12 cellular contexts compared by ENCODE assay signal in the genomic region with DNA sequence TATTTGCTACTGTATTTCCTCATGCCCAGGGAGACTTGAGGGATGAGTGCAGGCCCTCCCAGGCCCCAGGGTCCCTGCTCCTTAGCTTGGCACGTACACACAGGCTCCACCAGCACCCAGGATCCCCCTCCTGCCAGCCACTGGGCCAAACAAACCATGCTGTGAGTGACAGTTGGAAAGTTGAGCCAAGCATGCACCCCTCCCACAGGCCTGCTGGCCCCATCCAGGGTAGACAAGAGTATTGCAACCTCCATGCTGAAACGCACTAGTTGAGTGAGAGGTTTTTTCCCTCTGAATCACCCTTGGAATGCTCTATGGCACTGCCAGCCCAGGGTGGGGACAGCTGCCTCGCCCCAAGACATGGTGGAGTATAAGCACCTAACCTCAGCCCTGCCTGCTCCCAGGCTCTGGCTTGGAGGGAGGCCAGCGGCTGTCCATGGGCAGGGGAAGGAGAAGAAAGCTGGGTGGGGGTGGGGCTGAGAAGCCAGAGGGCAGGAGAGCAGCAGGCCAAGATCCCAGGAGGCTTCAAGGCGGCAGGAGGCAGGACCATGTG. TPM values are rescaled to one million over a fixed set of nuclear protein-coding genes. Genes with fewer than 3 reads are reported as not detected.
A peak's percentile ranks its signal among the peaks of the same experiment; 100 is the strongest.
DNase-seq lines count a peak whose midpoint lies in the region; ATAC-seq and TF ChIP-seq lines count a peak whose summit lies in the region.
"Had no signal": no experiment of that assay in that cellular context is flagged by ENCODE, and none has a peak within 500 bp of the region (broad histone marks: within the 10 kb centered on the region; RNA-seq: fewer than 3 reads in every experiment).

No MANE protein-coding gene starts in this region.

- no peak overlapping the region for H3K4me2 ChIP-seq in H9 (ENCODE audit: insufficient read depth, insufficient read length, low read length)

- H3K79me2 ChIP-seq in H9 (ENCODE audit: insufficient read depth, low read length), result no peaks in the 10 kb centered on the region

- peak; percentile 67 for DNase-seq in AG08395 (ENCODE audit: low spot score)
- DNase-seq in NCI-H226, result peak; percentile 99
- DNase-seq in epithelial cell of proximal tubule (ENCODE audit: low read depth), result peak; percentile 27
- peak; percentile 98 for DNase-seq in myocyte (ENCODE audit: low read depth)
- DNase-seq in H9, result no peak
- DNase-seq in NCI-H526 (lab: John Stamatoyannopoulos, UW), result no peak
- DNase-seq: activated effector memory CD4-positive, alpha-beta T cell treated with Interleukin-2 at 50 U/mL for 16 hours; NCI-H1105; testis had no signal

- H3K36me3 Mint-ChIP-seq in H9 (ENCODE audit: insufficient read depth in 1 of 3, low read depth in 3 of 3), result peaks cover 0 to 6% (median 5%) of the 10 kb centered on the region in 3 experiments; a peak in 2 of 7 replicates

- H3K4ac ChIP-seq in H9 (ENCODE audit: low read depth, low read length), result no peak overlapping the region

- ATAC-seq in HG03039 (IDR thresholded peaks at IDR 0.05; ENCODE audit: unreplicated experiment) (no peak), HG02610 (IDR thresholded peaks at IDR 0.05; ENCODE audit: unreplicated experiment) (no peak)

- peak; percentile 9 for TF ChIP-seq CTCF in epithelial cell of proximal tubule (conservative IDR thresholded peaks at IDR 0.05; ENCODE audit: low read depth, low read length)
- no peak for TF ChIP-seq CTCF in H9 (conservative IDR thresholded peaks at IDR 0.05)

- no peak overlapping the region for H3K27ac Mint-ChIP-seq in H9

- peaks cover 2% of the 10 kb centered on the region; the same call in 1 of the 2 replicates for H3K4me1 ChIP-seq in H9 (ENCODE audit: insufficient read depth, low read length)

- peaks cover 5 to 6% of the 10 kb centered on the region in 2 experiments for H3K4me1 Mint-ChIP-seq in H9
- H3K4me1 Mint-ChIP-seq: neural crest cell had no signal

- no peak overlapping the region for H3K23ac ChIP-seq in H9 (ENCODE audit: insufficient read length, low read depth, low read length)

- no peak overlapping the region for H2BK120ac ChIP-seq in H9 (ENCODE audit: low read depth, low read length, poor library complexity, severe bottlenecking)

- no peaks in the 10 kb centered on the region for H3K79me1 ChIP-seq in H9 (ENCODE audit: insufficient read depth, low read depth, low read length, poor library complexity, severe bottlenecking)

- H2BK15ac ChIP-seq in H9 (ENCODE audit: low read depth, low read length), result no peak overlapping the region

- no peak overlapping the region for H3K14ac ChIP-seq in H9 (ENCODE audit: insufficient read depth, low read length)

- no peak overlapping the region for H3K9ac ChIP-seq in H9 (ENCODE audit: extremely low read depth, insufficient read length, low read length)

- H3K27ac ChIP-seq in H9 (ENCODE audit: insufficient read length, low read depth, low read length), result no peak overlapping the region
- H3K27ac ChIP-seq: testis had no signal

- H3K9me3 ChIP-seq in H9 (ENCODE audit: control insufficient read depth, low read depth, low read length), result no peaks in the 10 kb centered on the region
- H3K9me3 ChIP-seq: testis had no signal

- H2AK5ac ChIP-seq in H9 (ENCODE audit: insufficient read length, low read length), result no peak overlapping the region

- no peak overlapping the region for H3K18ac ChIP-seq in H9 (ENCODE audit: insufficient read length, low read depth, low read length)

- H3K4me3 Mint-ChIP-seq in H9, result no peak overlapping the region
- H3K4me3 Mint-ChIP-seq: neural crest cell had no signal

- no peak overlapping the region for H4K8ac ChIP-seq in H9 (replicated peaks; ENCODE audit: insufficient read length, low read depth, low read length)

- H3K27me3 ChIP-seq in H9 (ENCODE audit: insufficient read depth, low read length), result no peaks in the 10 kb centered on the region
- H3K27me3 ChIP-seq: testis had no signal

- no peak overlapping the region for H3T11ph ChIP-seq in H9 (ENCODE audit: low read length)

- no peak overlapping the region for H4K5ac ChIP-seq in H9 (ENCODE audit: insufficient read length, low read depth, low read length)

- no peak overlapping the region for H3K56ac ChIP-seq in H9 (ENCODE audit: insufficient read length, low read depth, low read length)

- no peak overlapping the region for H2BK5ac ChIP-seq in H9 (ENCODE audit: insufficient read length, low read length)

- H4K20me1 ChIP-seq in H9 (ENCODE audit: control insufficient read depth, insufficient read depth, insufficient read length), result no peaks in the 10 kb centered on the region

- H3K9me3 Mint-ChIP-seq in H9, result peaks cover 2 to 4% of the 10 kb centered on the region in 2 experiments; a peak in 4 of 5 replicates
- H3K9me3 Mint-ChIP-seq: neural crest cell had no signal

- H4K91ac ChIP-seq in H9 (ENCODE audit: insufficient read length, low read depth, low read length), result no peak overlapping the region

- H2BK12ac ChIP-seq in H9 (ENCODE audit: insufficient read length, low read depth, low read length), result no peak overlapping the region

- peaks cover 9% of the 10 kb centered on the region for H3K27me3 Mint-ChIP-seq in H9 (ENCODE audit: low read depth)

- no CpG with 5 or more reads among the region's 5 CpGs for WGBS in H9 (ENCODE audit: extremely low coverage, insufficient read length, low lambda C conversion rate)

- H3K4me3 ChIP-seq in epithelial cell of proximal tubule (ENCODE audit: low read depth, low read length), result no peak overlapping the region
- H3K4me3 ChIP-seq: testis had no signal

- no peak overlapping the region for H2AFZ ChIP-seq in H9 (ENCODE audit: low read length)

- no peak overlapping the region for H2BK20ac ChIP-seq in H9 (ENCODE audit: low read depth, low read length, poor library complexity, severe bottlenecking)

- H3K23me2 ChIP-seq in H9 (ENCODE audit: insufficient read length, low read depth, low read length, poor library complexity, severe bottlenecking), result no peaks in the 10 kb centered on the region

RNA-seq across cellular contexts. Expression of a gene that starts 49.6 kb away (rescaled TPM):
- 0.65 and 1.3 TPM in 2 replicates for total RNA-seq in epithelial cell of proximal tubule
- 0.72 and 0.78 TPM in 2 replicates for total RNA-seq in myocyte
- polyA plus RNA-seq in myocyte (2012), result 3.2 TPM
- 2.7 and 3.4 TPM in 2 replicates for total RNA-seq in H9 (2021)

Comparison
In these comparisons a context has a peak if more than half of its experiments do, and no peak if none do; other contexts are left out.
1. DNase-seq: peak in AG08395 (single experiment), NCI-H226 (single experiment), epithelial cell of proximal tubule (single experiment) and myocyte (single experiment); none in H9 (single experiment) and NCI-H526 (0 of 2).